ENCODE assay signal across 13 cellular contexts in genomic region chr15:77026501-77027110, GRCh38. TPM values are rescaled to one million over a fixed set of nuclear protein-coding genes. Genes with fewer than 3 reads are reported as not detected.
DNase-seq lines count a peak whose midpoint lies in the region; ATAC-seq, FAIRE-seq and TF ChIP-seq lines count a peak whose summit lies in the region.
"Had no signal": no experiment of that assay in that cellular context is flagged by ENCODE, and none has a peak within 500 bp of the region (broad histone marks: within the 10 kb centered on the region; RNA-seq: fewer than 3 reads in every experiment).

No MANE protein-coding gene starts in this region.

- H3K27me3 ChIP-seq in left ventricle myocardium inferior (ENCODE audit: low read depth) (peaks cover 36% of the 10 kb centered on the region), astrocyte (ENCODE audit: insufficient read depth, low read length) (no peaks in the 10 kb centered on the region), transverse colon (peaks cover 6% of the 10 kb centered on the region)

- no peak for FAIRE-seq in astrocyte (lab: Jason Lieb, UNC)

- H3K4me3 ChIP-seq in left ventricle myocardium inferior (no peak overlapping the region), astrocyte (ENCODE audit: insufficient read depth, low read depth, low read length) (no peak overlapping the region), transverse colon (no peak overlapping the region)

- H3K27me3 Mint-ChIP-seq in astrocyte (ENCODE audit: low read depth, unreplicated experiment): peaks cover 21% of the 10 kb centered on the region
- peaks cover 5% of the 10 kb centered on the region for H3K27me3 Mint-ChIP-seq in mesothelial cell of epicardium (ENCODE audit: low read depth)
- H3K27me3 Mint-ChIP-seq: naive thymus-derived CD8-positive, alpha-beta T cell had no signal

- no peak overlapping the region for H3K27ac Mint-ChIP-seq in astrocyte (ENCODE audit: unreplicated experiment)
- no peak overlapping the region for H3K27ac Mint-ChIP-seq in mesothelial cell of epicardium

- no peaks in the 10 kb centered on the region for H3K36me3 ChIP-seq in left ventricle myocardium inferior
- H3K36me3 ChIP-seq in astrocyte (ENCODE audit: insufficient read depth, low read length): no peaks in the 10 kb centered on the region
- H3K36me3 ChIP-seq in transverse colon: no peaks in the 10 kb centered on the region

- H3K36me3 Mint-ChIP-seq in astrocyte (ENCODE audit: low read depth, unreplicated experiment): no peaks in the 10 kb centered on the region
- no peaks in the 10 kb centered on the region for H3K36me3 Mint-ChIP-seq in mesothelial cell of epicardium

- H3K4me1 ChIP-seq in left ventricle myocardium inferior (peaks cover 25% of the 10 kb centered on the region), astrocyte (ENCODE audit: insufficient read depth, low read length) (peaks cover 13% of the 10 kb centered on the region), transverse colon (peaks cover 5 to 28% (median 21%) of the 10 kb centered on the region in 4 donors)

- H3K9me3 Mint-ChIP-seq in astrocyte (ENCODE audit: unreplicated experiment) (no peaks in the 10 kb centered on the region), mesothelial cell of epicardium (no peaks in the 10 kb centered on the region)
- H3K9me3 Mint-ChIP-seq: naive thymus-derived CD8-positive, alpha-beta T cell had no signal

- H3K4me3 Mint-ChIP-seq in astrocyte (ENCODE audit: unreplicated experiment): peak overlapping the region; percentile 54
- no peak overlapping the region for H3K4me3 Mint-ChIP-seq in mesothelial cell of epicardium
- H3K4me3 Mint-ChIP-seq: naive thymus-derived CD8-positive, alpha-beta T cell had no signal

- no peaks in the 10 kb centered on the region for H3K9me3 ChIP-seq in left ventricle myocardium inferior (replicated peaks)
- no peaks in the 10 kb centered on the region for H3K9me3 ChIP-seq in astrocyte (ENCODE audit: insufficient read depth, low read depth, low read length)
- H3K9me3 ChIP-seq in transverse colon: no peaks in the 10 kb centered on the region

- H3K4me1 Mint-ChIP-seq in astrocyte (ENCODE audit: low read depth, unreplicated experiment): peaks cover 8% of the 10 kb centered on the region
- peaks cover 2% of the 10 kb centered on the region for H3K4me1 Mint-ChIP-seq in mesothelial cell of epicardium

- no peak overlapping the region for H2AFZ ChIP-seq in astrocyte (ENCODE audit: low read depth, low read length)

- peak; percentile 64 for DNase-seq in Right ventricle myocardium inferior (ENCODE audit: missing footprints)
- no peak for DNase-seq in left ventricle myocardium inferior
- DNase-seq in astrocyte (ENCODE audit: low read depth): no peak
- DNase-seq in mesothelial cell of epicardium (ENCODE audit: low spot score in 2 of 2, unreplicated experiment in 2 of 2): peak; percentile 7 to 37
- peak; percentile 3 for DNase-seq in transverse colon
- no peak for DNase-seq in activated CD4-positive, CD25-positive, alpha-beta regulatory T cell treated with anti-CD3 and anti-CD28 coated beads, Interleukin-2, amount 50 U/mL, for 72 hours
- DNase-seq in NCI-H1092 (lab: John Stamatoyannopoulos, UW): no peak
- DNase-seq in NCI-H510A (lab: John Stamatoyannopoulos, UW): no peak
- DNase-seq: EL, Karpas-422, NCI-H2081 treated with DMSO at 0.1 percent for 48 hours, T1000 had no signal

- no peaks in the 10 kb centered on the region for H4K20me1 ChIP-seq in astrocyte (ENCODE audit: insufficient read depth, low read length)

- no peaks in the 10 kb centered on the region for H3K79me2 ChIP-seq in astrocyte (ENCODE audit: insufficient read depth, low read length)

- TF ChIP-seq CTCF in left ventricle myocardium inferior (IDR thresholded peaks at IDR 0.05; ENCODE audit: borderline replicate concordance) (no peak), astrocyte (IDR thresholded peaks at IDR 0.05; ENCODE audit: insufficient read depth, low read depth, low read length) (no peak), mesothelial cell of epicardium (IDR thresholded peaks at IDR 0.05; ENCODE audit: unreplicated experiment) (no peak), transverse colon (IDR thresholded peaks at IDR 0.05) (no peak)

- in situ Hi-C loops in transverse colon (cut with MboI; ENCODE audit: low pct_ligation_motif_present in 1 of 4, low pct_unique_long_range_greater_than_20kb in 1 of 4, low sequenced_read_pairs in 3 of 4): no loop called here

- no peak for TF ChIP-seq POLR2A in transverse colon (IDR thresholded peaks at IDR 0.05)

- 86 to 89% methylated on average over 3 to 9 of the region's 12 CpGs for WGBS in transverse colon (ENCODE audit: low coverage in 1 of 2), 2 donors

- no peak overlapping the region for H3K27ac ChIP-seq in left ventricle myocardium inferior (replicated peaks)
- no peak overlapping the region for H3K27ac ChIP-seq in astrocyte (ENCODE audit: low read depth, low read length)
- H3K27ac ChIP-seq in transverse colon: no peak overlapping the region

- H3K9ac ChIP-seq in astrocyte (ENCODE audit: low read length): no peak overlapping the region

- H3K4me2 ChIP-seq in astrocyte (ENCODE audit: low read length): no peak overlapping the region

- no peak for TF ChIP-seq EP300 in transverse colon (IDR thresholded peaks at IDR 0.05; ENCODE audit: low read depth)

- no peak for ATAC-seq in Right ventricle myocardium inferior
- ATAC-seq: naive thymus-derived CD8-positive, alpha-beta T cell had no signal

- intact Hi-C loops in Right ventricle myocardium inferior (cut with DNase I): no loop called here
- intact Hi-C loops in left ventricle myocardium inferior (cut with micrococcal nuclease): no loop called here
- intact Hi-C loops in transverse colon (cut with DNase I; ENCODE audit: low total_unique reads): no loop called here

RNA-seq across cellular contexts. Expression of gene PSTPIP1, which starts 31.7 kb away (rescaled TPM):
- total RNA-seq in Right ventricle myocardium inferior (4.5 TPM), left ventricle myocardium inferior (3.5 TPM), astrocyte (not detected in 2 replicates), mesothelial cell of epicardium (0.59 TPM in 1 of 3 replicates, not detected in the others), transverse colon (10 to 100 TPM in 1 of 4 donors, 1 to 10 TPM in 3; 1.4 to 35.2 (median 8.7) TPM)

RNA-seq across cellular contexts. Expression of gene TSPAN3, which starts 44.3 kb away (rescaled TPM):
- total RNA-seq in Right ventricle myocardium inferior: 98.3 TPM
- 98.6 TPM for total RNA-seq in left ventricle myocardium inferior
- 223 and 245 TPM in 2 replicates for total RNA-seq in astrocyte
- total RNA-seq in mesothelial cell of epicardium: 301 to 312 TPM (median 307 TPM) in 3 replicates
- 1,000 to 10,000 TPM in 1 of 4 donors, 100 to 1,000 TPM in 3; 365 to 1,069 (median 676) TPM for total RNA-seq in transverse colon

Comparison
In these comparisons a context has a peak if more than half of its experiments do, and no peak if none do; other contexts are left out.
1. DNase-seq: peak in Right ventricle myocardium inferior (single experiment), mesothelial cell of epicardium (2 of 2) and transverse colon (single experiment); none in left ventricle myocardium inferior (single experiment), astrocyte (single experiment), activated CD4-positive, CD25-positive, alpha-beta regulatory T cell treated with anti-CD3 and anti-CD28 coated beads, Interleukin-2, amount 50 U/mL, for 72 hours (single experiment), NCI-H1092 (single experiment) and NCI-H510A (single experiment).